ENCODE assay signal across 31 cellular contexts in the genomic region with DNA sequence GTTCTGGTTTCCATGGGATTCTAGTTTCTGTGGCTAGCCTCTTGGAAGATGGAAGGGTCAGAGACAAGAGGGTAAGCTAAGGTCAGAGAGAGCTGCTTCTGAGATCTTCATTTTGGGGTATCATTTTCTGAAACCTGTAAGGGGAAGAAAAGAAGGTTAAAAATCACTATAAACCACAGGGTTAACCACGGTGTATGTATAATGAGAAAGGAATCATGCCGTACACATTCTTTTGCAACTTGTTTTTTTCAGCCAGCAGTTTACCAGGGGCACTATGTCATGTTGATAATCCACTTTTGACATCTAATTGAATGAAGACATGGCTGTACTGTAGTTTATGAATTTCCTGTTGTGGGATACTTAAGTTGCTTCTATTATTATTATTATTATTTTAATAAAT.
A peak's percentile ranks its signal among the peaks of the same experiment; 100 is the strongest.
DNase-seq lines count a peak whose midpoint lies in the region; ATAC-seq and TF ChIP-seq lines count a peak whose summit lies in the region.
"Had no signal": no experiment of that assay in that cellular context is flagged by ENCODE, and none has a peak within 500 bp of the region (broad histone marks: within the 10 kb centered on the region; RNA-seq: fewer than 3 reads in every experiment).

No MANE protein-coding gene starts in this region.

- dilution Hi-C loops in IMR-90 (cut with HindIII; ENCODE audit: low sequenced_read_pairs, unreplicated experiment) = no loop called here

- H2BK20ac ChIP-seq in IMR-90 (ENCODE audit: low read depth, low read length) = no peak overlapping the region

- no peak overlapping the region for H3K4me3 Mint-ChIP-seq in mesothelial cell of epicardium
- no peak overlapping the region for H3K4me3 Mint-ChIP-seq in activated CD4-positive, alpha-beta T cell treated with anti-CD3 and anti-CD28 coated beads, Interleukin-2, amount 10 ng/mL, durations not matched to agents 7 days and 5 days
- H3K4me3 Mint-ChIP-seq: activated CD4-positive, alpha-beta memory T cell treated with anti-CD3 and anti-CD28 coated beads, Interleukin-2, amount 10 ng/mL, durations not matched to agents 7 days and 5 days; activated naive CD4-positive, alpha-beta T cell treated with anti-CD3 and anti-CD28 coated beads, Interleukin-2, amount 50 U/mL, for 24 hours; dendritic cell treated with granulocyte-macrophage colony-stimulating factor and Interleukin-4, amounts not matched to agents 40 ng/mL and 50 ng/mL, for 4 days; IgD-negative memory B cell; natural killer cell treated with Interleukin-12 subunit alpha and Interleukin-12 subunit beta and Interleukin-15 and Interleukin-18, amount 100 ng/mL, for 72 hours had no signal

- DNase-seq in DND-41 = no peak
- peak; percentile 41 for DNase-seq in IMR-90
- peak; percentile 7 to 20 for DNase-seq in cardiac fibroblast (ENCODE audit: low read depth in 2 of 2)
- no peak for DNase-seq in mesothelial cell of epicardium (ENCODE audit: low spot score in 2 of 2, unreplicated experiment in 2 of 2)
- DNase-seq in stimulated activated CD4-positive, alpha-beta T cell treated with anti-CD3 and anti-CD28 coated beads, Interleukin-4, amount 100 ng/mL, for 4 hours = no peak
- DNase-seq in activated CD4-positive, alpha-beta T cell treated with anti-CD3 and anti-CD28 coated beads, Interleukin-2, amount 10 ng/mL, durations not matched to agents 7 days and 5 days = no peak
- DNase-seq in NCI-H2227 treated with DMSO at 0.1 percent for 48 hours (lab: John Stamatoyannopoulos, UW) = no peak
- DNase-seq: ACHN; activated CD4-positive, alpha-beta memory T cell treated with anti-CD3 and anti-CD28 coated beads, Interleukin-2, amount 10 ng/mL, durations not matched to agents 7 days and 5 days; anterior cingulate cortex; Caco-2; central memory CD4-positive, alpha-beta T cell; esophagus squamous epithelium; midbrain; NCI-H2029; NCI-H774; ovary; retina; RPMI8226; small intestine; stimulated activated CD4-positive, alpha-beta T cell treated with anti-CD3 and anti-CD28 coated beads, Interleukin-1b, Interleukin-23, amount 100 ng/mL, for 48 hours; stomach had no signal

- H3K56ac ChIP-seq in IMR-90 (ENCODE audit: extremely low read depth, insufficient read depth, low read length) = no peak overlapping the region

- H3K4me3 ChIP-seq in DND-41 (ENCODE audit: low read depth in 1 of 2, low read length in 2 of 2) = no peak overlapping the region
- H3K4me3 ChIP-seq in IMR-90 (ENCODE audit: insufficient read depth, low read depth, low read length) = no peak overlapping the region
- H3K4me3 ChIP-seq in cardiac fibroblast (replicated peaks in 1 of 2; ENCODE audit: low read depth in 2 of 2, low read length in 2 of 2) = no peak overlapping the region
- H3K4me3 ChIP-seq: BLaER1 treated with 17β-estradiol and CSF1 and Interleukin-3, amounts not matched to agents 10 nM and 100 nM; esophagus squamous epithelium; ovary; SJSA1; stomach; tibial nerve had no signal

- no peaks in the 10 kb centered on the region for H3K9me1 ChIP-seq in IMR-90 (ENCODE audit: insufficient read depth, low read length)

- H3K18ac ChIP-seq in IMR-90 (ENCODE audit: low read depth, low read length) = no peak overlapping the region

- no peak overlapping the region for H2AK9ac ChIP-seq in IMR-90 (replicated peaks; ENCODE audit: low read depth, low read length, poor library complexity)

- H2BK120ac ChIP-seq in IMR-90 (ENCODE audit: low read depth, low read length) = peak overlapping the region; percentile 71; the same call in 1 of the 2 replicates

- H3K4me1 Mint-ChIP-seq in mesothelial cell of epicardium = peaks cover 20% of the 10 kb centered on the region
- peaks cover 6% of the 10 kb centered on the region for H3K4me1 Mint-ChIP-seq in activated CD4-positive, alpha-beta T cell treated with anti-CD3 and anti-CD28 coated beads, Interleukin-2, amount 10 ng/mL, durations not matched to agents 7 days and 5 days
- H3K4me1 Mint-ChIP-seq: activated naive CD4-positive, alpha-beta T cell treated with anti-CD3 and anti-CD28 coated beads, Interleukin-2, amount 50 U/mL, for 24 hours; IgD-negative memory B cell had no signal

- intact Hi-C loops in IMR-90 (cut with micrococcal nuclease) = no loop called here

- H3K4me2 ChIP-seq in DND-41 (ENCODE audit: insufficient read depth, low read length) = no peak overlapping the region
- H3K4me2 ChIP-seq in IMR-90 (ENCODE audit: low read depth, low read length) = no peak overlapping the region; the same call in 1 of the 2 replicates

- TF ChIP-seq POLR2A in IMR-90 (IDR thresholded peaks at IDR 0.05; ENCODE audit: low read depth, low read length) = no peak

- no peak overlapping the region for H4K5ac ChIP-seq in IMR-90 (ENCODE audit: low read depth, low read length)

- H3K79me2 ChIP-seq in DND-41 (ENCODE audit: insufficient read depth, low read length) = no peaks in the 10 kb centered on the region

- TF ChIP-seq CTCF in DND-41 (IDR thresholded peaks at IDR 0.05; ENCODE audit: borderline replicate concordance, extremely low read depth, low read length, poor library complexity, severe bottlenecking) = no peak
- no peak for TF ChIP-seq CTCF in IMR-90 (conservative IDR thresholded peaks at IDR 0.05; ENCODE audit: low read depth, low read length)
- no peak for TF ChIP-seq CTCF in cardiac fibroblast (IDR thresholded peaks at IDR 0.05; ENCODE audit: low read depth, low read length)
- no peak for TF ChIP-seq CTCF in mesothelial cell of epicardium (IDR thresholded peaks at IDR 0.05; ENCODE audit: unreplicated experiment)

- CTCF ChIA-PET in IMR-90 (lab: Yijun Ruan, JAX) = no interaction called here
- CTCF ChIA-PET in activated CD4-positive, alpha-beta T cell treated with anti-CD3 and anti-CD28 coated beads, Interleukin-2, amount 10 ng/mL, durations not matched to agents 7 days and 5 days (lab: Charles Lee) = no interaction called here

- peaks cover 3% of the 10 kb centered on the region for H3K9me3 Mint-ChIP-seq in mesothelial cell of epicardium
- no peaks in the 10 kb centered on the region for H3K9me3 Mint-ChIP-seq in activated CD4-positive, alpha-beta T cell treated with anti-CD3 and anti-CD28 coated beads, Interleukin-2, amount 10 ng/mL, durations not matched to agents 7 days and 5 days
- H3K9me3 Mint-ChIP-seq: activated CD4-positive, alpha-beta memory T cell treated with anti-CD3 and anti-CD28 coated beads, Interleukin-2, amount 10 ng/mL, durations not matched to agents 7 days and 5 days; activated naive CD4-positive, alpha-beta T cell treated with anti-CD3 and anti-CD28 coated beads, Interleukin-2, amount 50 U/mL, for 24 hours; activated T-helper 2 cell treated with anti-CD3 and anti-CD28 coated beads, Interferon-gamma antibody, Interleukin-2, Interleukin-4, amounts not matched to agents 10 μg/mL and 5 μg/mL and 100 μg/mL, durations not matched to agents 14 hours and 24 hours and 36 hours; dendritic cell treated with granulocyte-macrophage colony-stimulating factor and Interleukin-4, amounts not matched to agents 40 ng/mL and 50 ng/mL, for 4 days; IgD-negative memory B cell; natural killer cell treated with Interleukin-12 subunit alpha and Interleukin-12 subunit beta and Interleukin-15 and Interleukin-18, amount 100 ng/mL, for 72 hours had no signal

- H3K36me3 ChIP-seq in DND-41 (ENCODE audit: insufficient read depth, low read length) = no peaks in the 10 kb centered on the region
- no peaks in the 10 kb centered on the region for H3K36me3 ChIP-seq in IMR-90 (ENCODE audit: control insufficient read depth, insufficient read depth, low read length)
- H3K36me3 ChIP-seq: BLaER1 treated with 17β-estradiol and CSF1 and Interleukin-3, amounts not matched to agents 10 nM and 100 nM; esophagus squamous epithelium; ovary; SJSA1; stomach; tibial nerve had no signal

- H3K27me3 ChIP-seq in DND-41 (ENCODE audit: insufficient read depth, low read length, poor library complexity) = no peaks in the 10 kb centered on the region
- no peaks in the 10 kb centered on the region for H3K27me3 ChIP-seq in IMR-90 (ENCODE audit: control insufficient read depth, insufficient read depth, low read length)
- H3K27me3 ChIP-seq: BLaER1 treated with 17β-estradiol and CSF1 and Interleukin-3, amounts not matched to agents 10 nM and 100 nM; esophagus squamous epithelium; ovary; SJSA1; stomach; tibial nerve had no signal

- no peaks in the 10 kb centered on the region for H3K9me3 ChIP-seq in DND-41 (ENCODE audit: insufficient read depth, low read length, severe bottlenecking)
- H3K9me3 ChIP-seq in IMR-90 (ENCODE audit: control insufficient read depth, insufficient read depth, low read length) = no peaks in the 10 kb centered on the region
- H3K9me3 ChIP-seq: BLaER1 treated with 17β-estradiol and CSF1 and Interleukin-3, amounts not matched to agents 10 nM and 100 nM; Caco-2; esophagus squamous epithelium; ovary; SJSA1; stomach; tibial nerve had no signal

- ATAC-seq in DND-41 (ENCODE audit: insufficient read depth, low read depth) = peak; percentile 33; the same call in 1 of the 3 replicates
- ATAC-seq in IMR-90 (ENCODE audit: low read depth) = no peak; the same call in 1 of the 2 replicates
- ATAC-seq in HG03432 (IDR thresholded peaks at IDR 0.05; ENCODE audit: unreplicated experiment) = no peak
- ATAC-seq: natural killer cell treated with Interleukin-12 subunit alpha and Interleukin-12 subunit beta and Interleukin-15 and Interleukin-18, amount 100 ng/mL, for 72 hours had no signal

- H2AFZ ChIP-seq in DND-41 (ENCODE audit: low read depth, low read length) = no peak overlapping the region
- H2AFZ ChIP-seq in IMR-90 (replicated peaks; ENCODE audit: low read length, poor library complexity) = no peak overlapping the region

- H2AK5ac ChIP-seq in IMR-90 (ENCODE audit: low read depth, low read length) = no peak overlapping the region

- H2BK15ac ChIP-seq in IMR-90 (ENCODE audit: low read depth, low read length) = no peak overlapping the region

- POLR2A ChIA-PET in IMR-90 (lab: Charles Lee; ENCODE audit: unreplicated experiment) = no interaction called here
- POLR2A ChIA-PET in activated CD4-positive, alpha-beta T cell treated with anti-CD3 and anti-CD28 coated beads, Interleukin-2, amount 10 ng/mL, durations not matched to agents 7 days and 5 days (lab: Charles Lee) = no interaction called here

- no peak for TF ChIP-seq RAD21 in IMR-90 (IDR thresholded peaks at IDR 0.05; ENCODE audit: low read length)

- BruUV-seq in IMR-90 (replicated peaks; lab: Mats Ljungman, UMichigan) = no TSS peak

- H3K23ac ChIP-seq in IMR-90 (ENCODE audit: low read depth, low read length) = no peak overlapping the region

- no peak overlapping the region; the same call in 1 of the 2 replicates for H3K4ac ChIP-seq in IMR-90 (ENCODE audit: low read depth, low read length)

- H3K9ac ChIP-seq in DND-41 (ENCODE audit: low read depth, low read length) = no peak overlapping the region
- H3K9ac ChIP-seq in IMR-90 (ENCODE audit: low read depth, low read length) = no peak overlapping the region
- H3K9ac ChIP-seq: BLaER1 treated with 17β-estradiol and CSF1 and Interleukin-3, amounts not matched to agents 10 nM and 100 nM had no signal

- no peak overlapping the region for H2BK5ac ChIP-seq in IMR-90 (ENCODE audit: low read depth, low read length, poor library complexity, severe bottlenecking)

- peaks cover 4 to 14% of the 10 kb centered on the region in 2 experiments; a peak in 2 of 4 replicates for H3K79me1 ChIP-seq in IMR-90 (ENCODE audit: low read depth in 1 of 2, low read length in 2 of 2)

- peaks cover 4% of the 10 kb centered on the region; the same call in 1 of the 2 replicates for H3K4me1 ChIP-seq in DND-41 (ENCODE audit: insufficient read depth, low read length)
- peaks cover 2% of the 10 kb centered on the region; the same call in 1 of the 2 replicates for H3K4me1 ChIP-seq in IMR-90 (ENCODE audit: control insufficient read depth, insufficient read depth, low read length)
- H3K4me1 ChIP-seq: BLaER1 treated with 17β-estradiol and CSF1 and Interleukin-3, amounts not matched to agents 10 nM and 100 nM; Caco-2; esophagus squamous epithelium; tibial nerve had no signal

- no peaks in the 10 kb centered on the region for H3K27me3 Mint-ChIP-seq in mesothelial cell of epicardium (ENCODE audit: low read depth)
- no peaks in the 10 kb centered on the region for H3K27me3 Mint-ChIP-seq in activated CD4-positive, alpha-beta T cell treated with anti-CD3 and anti-CD28 coated beads, Interleukin-2, amount 10 ng/mL, durations not matched to agents 7 days and 5 days
- H3K27me3 Mint-ChIP-seq: activated CD4-positive, alpha-beta memory T cell treated with anti-CD3 and anti-CD28 coated beads, Interleukin-2, amount 10 ng/mL, durations not matched to agents 7 days and 5 days; activated naive CD4-positive, alpha-beta T cell treated with anti-CD3 and anti-CD28 coated beads, Interleukin-2, amount 50 U/mL, for 24 hours; dendritic cell treated with granulocyte-macrophage colony-stimulating factor and Interleukin-4, amounts not matched to agents 40 ng/mL and 50 ng/mL, for 4 days; IgD-negative memory B cell; natural killer cell treated with Interleukin-12 subunit alpha and Interleukin-12 subunit beta and Interleukin-15 and Interleukin-18, amount 100 ng/mL, for 72 hours had no signal

- no peak overlapping the region for H4K91ac ChIP-seq in IMR-90 (ENCODE audit: insufficient read depth, low read depth, low read length)

- peak overlapping the region; percentile 90 for H3K27ac Mint-ChIP-seq in mesothelial cell of epicardium
- H3K27ac Mint-ChIP-seq in activated CD4-positive, alpha-beta T cell treated with anti-CD3 and anti-CD28 coated beads, Interleukin-2, amount 10 ng/mL, durations not matched to agents 7 days and 5 days = no peak overlapping the region
- H3K27ac Mint-ChIP-seq: activated CD4-positive, alpha-beta memory T cell treated with anti-CD3 and anti-CD28 coated beads, Interleukin-2, amount 10 ng/mL, durations not matched to agents 7 days and 5 days; activated naive CD4-positive, alpha-beta T cell treated with anti-CD3 and anti-CD28 coated beads, Interleukin-2, amount 50 U/mL, for 24 hours; activated T-helper 2 cell treated with anti-CD3 and anti-CD28 coated beads, Interferon-gamma antibody, Interleukin-2, Interleukin-4, amounts not matched to agents 10 μg/mL and 5 μg/mL and 100 μg/mL, durations not matched to agents 14 hours and 24 hours and 36 hours; dendritic cell treated with granulocyte-macrophage colony-stimulating factor and Interleukin-4, amounts not matched to agents 40 ng/mL and 50 ng/mL, for 4 days; IgD-negative memory B cell had no signal

- H3K14ac ChIP-seq in IMR-90 (replicated peaks; ENCODE audit: low read depth, low read length) = no peak overlapping the region

- H4K8ac ChIP-seq in IMR-90 (ENCODE audit: low read depth in 2 of 2, low read length in 2 of 2) = no peak overlapping the region

- H3K36me3 Mint-ChIP-seq in mesothelial cell of epicardium = peaks cover 3% of the 10 kb centered on the region
- peaks cover 2% of the 10 kb centered on the region for H3K36me3 Mint-ChIP-seq in activated CD4-positive, alpha-beta T cell treated with anti-CD3 and anti-CD28 coated beads, Interleukin-2, amount 10 ng/mL, durations not matched to agents 7 days and 5 days (ENCODE audit: low read depth)
- H3K36me3 Mint-ChIP-seq: natural killer cell treated with Interleukin-12 subunit alpha and Interleukin-12 subunit beta and Interleukin-15 and Interleukin-18, amount 100 ng/mL, for 72 hours had no signal

- no CpG with 5 or more reads among the region's 2 CpGs for WGBS in IMR-90 (ENCODE audit: extremely low coverage in 2 of 2, insufficient read length in 1 of 2), 2 experiments

- no peak overlapping the region for H3K27ac ChIP-seq in DND-41 (ENCODE audit: low read length)
- no peak overlapping the region for H3K27ac ChIP-seq in IMR-90 (ENCODE audit: insufficient read depth, low read length)
- H3K27ac ChIP-seq: BLaER1 treated with 17β-estradiol and CSF1 and Interleukin-3, amounts not matched to agents 10 nM and 100 nM; esophagus squamous epithelium; ovary; SJSA1; stomach; tibial nerve had no signal

- in situ Hi-C loops in IMR-90 (cut with MboI; ENCODE audit: low sequenced_read_pairs) = no loop called here

- H4K20me1 ChIP-seq in DND-41 (ENCODE audit: insufficient read depth, low read length) (no peaks in the 10 kb centered on the region), IMR-90 (ENCODE audit: insufficient read depth, low read length) (no peaks in the 10 kb centered on the region)
- H4K20me1 ChIP-seq: BLaER1 treated with 17β-estradiol and CSF1 and Interleukin-3, amounts not matched to agents 10 nM and 100 nM had no signal

Comparison
In these comparisons a context has a peak if more than half of its experiments do, and no peak if none do; other contexts are left out.
1. DNase-seq: peak in IMR-90 (single experiment) and cardiac fibroblast (2 of 2); none in DND-41 (single experiment), mesothelial cell of epicardium (0 of 2), stimulated activated CD4-positive, alpha-beta T cell treated with anti-CD3 and anti-CD28 coated beads, Interleukin-4, amount 100 ng/mL, for 4 hours (0 of 2), activated CD4-positive, alpha-beta T cell treated with anti-CD3 and anti-CD28 coated beads, Interleukin-2, amount 10 ng/mL, durations not matched to agents 7 days and 5 days (single experiment) and NCI-H2227 treated with DMSO at 0.1 percent for 48 hours (single experiment).